In genomic region chr18:56804395-56804794, GRCh38 we compare ENCODE assay signal across 17 cellular contexts.
DNase-seq lines count a peak whose midpoint lies in the region; ATAC-seq and TF ChIP-seq lines count a peak whose summit lies in the region.
"Had no signal": no experiment of that assay in that cellular context is flagged by ENCODE, and none has a peak within 500 bp of the region (broad histone marks: within the 10 kb centered on the region; RNA-seq: fewer than 3 reads in every experiment).

No MANE protein-coding gene starts in this region.

- TF ChIP-seq CTCF in foreskin keratinocyte (conservative IDR thresholded peaks at IDR 0.05): no peak

- DNase-seq in foreskin keratinocyte (peak; percentile 7), NCI-H2029 (lab: John Stamatoyannopoulos, UW) (no peak), OCI-M2 (lab: John Stamatoyannopoulos, UW; ENCODE audit: unreplicated experiment) (no peak), G401 (ENCODE audit: low spot score) (no peak)
- DNase-seq: activated naive CD4-positive, alpha-beta T cell treated with anti-CD3 and anti-CD28 coated beads for 36 hours; CD8-positive, alpha-beta memory T cell; erythroblast; MV-4-11; NCI-H1930; NCI-H345 had no signal

- no peak overlapping the region for H3K27ac ChIP-seq in foreskin keratinocyte
- H3K27ac ChIP-seq: gastroesophageal sphincter, KMS-11, SJSA1 had no signal

- no peaks in the 10 kb centered on the region for H3K4me1 ChIP-seq in foreskin keratinocyte

- ATAC-seq in GM18520 (IDR thresholded peaks at IDR 0.05; ENCODE audit: unreplicated experiment) (peak; percentile 82), GM21360 (IDR thresholded peaks at IDR 0.05; ENCODE audit: unreplicated experiment) (peak; percentile 67), HG03354 (IDR thresholded peaks at IDR 0.05; ENCODE audit: poor library complexity, severe bottlenecking, unreplicated experiment) (peak; percentile 72), foreskin keratinocyte (peak; percentile 41)
- ATAC-seq: gastroesophageal sphincter, Panc1 had no signal

- H3K27me3 ChIP-seq in foreskin keratinocyte: no peaks in the 10 kb centered on the region
- H3K27me3 ChIP-seq: gastroesophageal sphincter, SJSA1 had no signal

- in situ Hi-C loops in G401 (cut with HindIII; ENCODE audit: low sequenced_read_pairs): no loop called here

Comparison
In these comparisons a context has a peak if more than half of its experiments do, and no peak if none do; other contexts are left out.
1. DNase-seq: peak in foreskin keratinocyte (2 of 2); none in NCI-H2029 (single experiment), OCI-M2 (single experiment) and G401 (single experiment).
2. Peak in every context shown above with its lines, with median percentiles within 50 percentile points of each other: ATAC-seq.